Comparison of ENCODE assay signal across 9 cellular contexts in the genomic region with DNA sequence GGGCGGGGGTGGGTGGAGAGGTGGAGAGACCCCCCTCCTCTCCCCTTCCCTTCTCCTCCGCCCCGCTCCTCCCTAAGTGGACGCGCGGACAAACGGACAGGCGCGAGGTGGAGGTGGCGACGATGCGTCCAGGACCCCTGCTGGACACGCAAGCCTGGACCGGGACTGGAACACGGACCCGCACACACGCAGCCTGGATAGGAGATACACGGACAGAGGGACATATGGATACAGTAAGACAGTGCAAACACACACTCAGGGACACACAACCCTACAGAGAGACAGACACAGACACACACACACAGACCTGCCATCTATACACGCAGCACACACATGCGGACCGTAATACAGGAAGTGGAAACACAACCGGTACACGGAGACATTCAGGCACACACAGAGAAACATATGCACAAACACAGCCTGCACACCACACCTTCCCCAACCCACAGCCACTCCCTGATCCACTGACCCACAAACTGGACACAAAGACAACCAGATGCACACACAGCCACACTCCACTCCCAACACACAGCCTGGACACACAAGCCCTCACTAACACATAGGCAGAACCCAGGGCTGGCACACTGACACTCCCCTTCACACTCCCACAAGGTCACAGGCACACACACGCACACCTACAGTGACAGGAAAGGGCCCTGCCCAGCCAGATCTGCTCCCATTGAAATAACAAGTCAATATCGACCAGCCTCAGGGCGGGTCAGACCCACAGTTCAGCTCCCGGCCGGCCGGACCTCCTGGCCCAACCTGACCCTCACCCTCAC. TPM values are rescaled to one million over a fixed set of nuclear protein-coding genes. Genes with fewer than 3 reads are reported as not detected.
A peak's percentile ranks its signal among the peaks of the same experiment; 100 is the strongest.
DNase-seq lines count a peak whose midpoint lies in the region; ATAC-seq, FAIRE-seq and TF ChIP-seq lines count a peak whose summit lies in the region.
"Had no signal": no experiment of that assay in that cellular context is flagged by ENCODE, and none has a peak within 500 bp of the region (broad histone marks: within the 10 kb centered on the region; RNA-seq: fewer than 3 reads in every experiment).

No MANE protein-coding gene starts in this region.

- no peaks in the 10 kb centered on the region for H3K9me3 ChIP-seq in heart right ventricle
- H3K9me3 ChIP-seq in HepG2 (ENCODE audit: low read length), result no peaks in the 10 kb centered on the region

- no peaks in the 10 kb centered on the region for H3K36me3 Mint-ChIP-seq in activated CD8-positive, alpha-beta T cell treated with anti-CD3 and anti-CD28 coated beads, Interleukin-2, amount 10 ng/mL, durations not matched to agents 7 days and 5 days (ENCODE audit: low read depth)

- H3K4me1 Mint-ChIP-seq in activated CD8-positive, alpha-beta T cell treated with anti-CD3 and anti-CD28 coated beads, Interleukin-2, amount 10 ng/mL, durations not matched to agents 7 days and 5 days (ENCODE audit: low read depth), result peaks cover 21% of the 10 kb centered on the region

- DNase-seq in heart right ventricle (no peak), Right ventricle myocardium inferior (ENCODE audit: missing footprints) (no peak), HepG2 (ENCODE audit: low spot score) (no peak), urothelium cell line (ENCODE audit: low spot score) (peak; percentile 30), HK-2 (ENCODE audit: unreplicated experiment) (no peak), activated gamma-delta T cell treated with Interleukin-2 at 50 U/mL for 16 hours (no peak), iPS-NIHi11 (ENCODE audit: low spot score) (no peak)
- DNase-seq in activated CD8-positive, alpha-beta T cell treated with anti-CD3 and anti-CD28 coated beads, Interleukin-2, amount 10 ng/mL, durations not matched to agents 7 days and 5 days, result peak; percentile 57

- H3K9me3 Mint-ChIP-seq in activated CD8-positive, alpha-beta T cell treated with anti-CD3 and anti-CD28 coated beads, Interleukin-2, amount 10 ng/mL, durations not matched to agents 7 days and 5 days (ENCODE audit: insufficient read depth), result no peaks in the 10 kb centered on the region

- H3K27me3 ChIP-seq in heart right ventricle (peaks cover 41 to 100% (median 99%) of the 10 kb centered on the region in 7 donors), HepG2 (ENCODE audit: control insufficient read depth in 1 of 2, insufficient read depth in 2 of 2, low read length in 2 of 2) (peaks cover 8 to 93% of the 10 kb centered on the region in 2 experiments)

- no TSS peak for BruUV-seq in HepG2 (replicated peaks; lab: Mats Ljungman, UMichigan)

- no peak for TF ChIP-seq POLR2A in HepG2 (IDR thresholded peaks at IDR 0.05; ENCODE audit: insufficient read depth in 1 of 2, low read depth in 2 of 2, low read length in 2 of 2)

- FAIRE-seq in HepG2 (lab: Jason Lieb, UNC) (no peak), urothelium cell line (lab: Jason Lieb, UNC) (peak; percentile 98)

- H3K27ac Mint-ChIP-seq in activated CD8-positive, alpha-beta T cell treated with anti-CD3 and anti-CD28 coated beads, Interleukin-2, amount 10 ng/mL, durations not matched to agents 7 days and 5 days, result peak overlapping the region; percentile 47

- no peak for TF ChIP-seq CTCF in heart right ventricle (IDR thresholded peaks at IDR 0.05)
- TF ChIP-seq CTCF in HepG2 (CRISPR knock-in tag; IDR thresholded peaks at IDR 0.05), result no peak

- H4K20me1 ChIP-seq in HepG2 (ENCODE audit: insufficient read depth, low read length), result no peaks in the 10 kb centered on the region

- H3K27ac ChIP-seq in heart right ventricle (no peak overlapping the region), HepG2 (ENCODE audit: extremely low read length, insufficient read depth, low read length) (no peak overlapping the region)

- TF ChIP-seq EP300 in HepG2 (IDR thresholded peaks at IDR 0.05; ENCODE audit: low read depth in 2 of 2, low read length in 2 of 2) (no peak), HepG2 (CRISPR knock-in tag; IDR thresholded peaks at IDR 0.05; ENCODE audit: borderline replicate concordance) (no peak)

- peaks cover 2 to 18% (median 16%) of the 10 kb centered on the region in 9 donors for H3K4me1 ChIP-seq in heart right ventricle
- H3K4me1 ChIP-seq in HepG2 (ENCODE audit: insufficient read depth, low read length), result peaks cover 11% of the 10 kb centered on the region

- H3K79me2 ChIP-seq in HepG2 (ENCODE audit: insufficient read depth, low read length), result no peaks in the 10 kb centered on the region

- in situ Hi-C loops in HepG2 (cut with HindIII; ENCODE audit: extremely low pct_ligation_motif_present, low pct_unique_long_range_greater_than_20kb), result no loop called here

- H3K4me2 ChIP-seq in HepG2 (ENCODE audit: low read depth, low read length), result peak overlapping the region; percentile 51; the same call in 1 of the 2 replicates

- H3K36me3 ChIP-seq in heart right ventricle, result no peaks in the 10 kb centered on the region
- no peaks in the 10 kb centered on the region for H3K36me3 ChIP-seq in HepG2 (replicated peaks in 1 of 2; ENCODE audit: control insufficient read depth in 1 of 2, insufficient read depth in 2 of 2, low read length in 2 of 2)

- H3K4me3 Mint-ChIP-seq in activated CD8-positive, alpha-beta T cell treated with anti-CD3 and anti-CD28 coated beads, Interleukin-2, amount 10 ng/mL, durations not matched to agents 7 days and 5 days, result peak overlapping the region; percentile 71

- H3K27me3 Mint-ChIP-seq in activated CD8-positive, alpha-beta T cell treated with anti-CD3 and anti-CD28 coated beads, Interleukin-2, amount 10 ng/mL, durations not matched to agents 7 days and 5 days (ENCODE audit: low read depth), result peaks cover 35% of the 10 kb centered on the region

- H2AFZ ChIP-seq in HepG2 (ENCODE audit: low read length), result no peak overlapping the region

- no peak overlapping the region for H3K9ac ChIP-seq in HepG2 (ENCODE audit: insufficient read depth, low read depth, low read length)

- intact Hi-C loops in heart right ventricle (cut with DNase I), result loop anchor here in 1 of 10 donors (5.0 kb wide), 1 partner anchor 42 kb away; no protein-coding TSS in a partner anchor
- intact Hi-C loops in Right ventricle myocardium inferior (cut with DNase I), result no loop called here
- intact Hi-C loops in HepG2 (cut with micrococcal nuclease; ENCODE audit: unreplicated experiment), result no loop called here

- no peak for TF ChIP-seq RAD21 in HepG2 (CRISPR knock-in tag; IDR thresholded peaks at IDR 0.05)

- 3% methylated on average over 29 of the region's 29 CpGs for WGBS in heart right ventricle, 2 donors
- 21% methylated on average over 13 of the region's 29 CpGs for whole genome bisulfite sequencing in HepG2 (ENCODE audit: low lambda C conversion rate)

- CTCF ChIA-PET in activated CD8-positive, alpha-beta T cell treated with anti-CD3 and anti-CD28 coated beads, Interleukin-2, amount 10 ng/mL, durations not matched to agents 7 days and 5 days (lab: Charles Lee), result interaction anchor here (0.9 to 1.9 kb wide), 5 partner anchors 8 to 69 kb away, joined by 3 to 6 read pairs (median 4); a partner anchor contains a TSS
- CTCF ChIA-PET in HepG2 (lab: Yijun Ruan, JAX; ENCODE audit: low intra/inter-chr PET ratio, low total read pairs), result no interaction called here

- H3K4me3 ChIP-seq in heart right ventricle (peak overlapping the region in 9 of 10 donors; percentile 30 to 55 (median 47)), HepG2 (replicated peaks in 1 of 3; ENCODE audit: insufficient read depth in 1 of 3, low read depth in 2 of 3, low read length in 3 of 3) (peak overlapping the region in 2 of 3 experiments; percentile 20 to 40; a peak in 3 of 6 replicates)

- POLR2A ChIA-PET in activated CD8-positive, alpha-beta T cell treated with anti-CD3 and anti-CD28 coated beads, Interleukin-2, amount 10 ng/mL, durations not matched to agents 7 days and 5 days (lab: Charles Lee), result interaction anchor here (0.9 to 1.4 kb wide), 4 partner anchors 10 to 68 kb away, joined by 3 to 5 read pairs (median 3); a partner anchor contains a TSS
- POLR2A ChIA-PET in HepG2 (lab: Yijun Ruan, JAX), result no interaction called here

- ATAC-seq in heart right ventricle (peak in 1 of 8 donors; percentile 13), Right ventricle myocardium inferior (no peak), HepG2 (peak; percentile 63)
- peak; percentile 59 for ATAC-seq in activated CD8-positive, alpha-beta T cell treated with anti-CD3 and anti-CD28 coated beads, Interleukin-2, amount 10 ng/mL, durations not matched to agents 7 days and 5 days

RNA-seq across cellular contexts. Expression of a gene that starts 0.7 kb away (rescaled TPM):
- total RNA-seq in heart right ventricle, result under 1 TPM in 3 of 10 donors, not detected in 7; 0.12 to 0.17 (median 0.13) TPM
- polyA plus RNA-seq in heart right ventricle, result under 1 TPM; 0.04 to 0.22 TPM
- not detected for total RNA-seq in Right ventricle myocardium inferior
- 1 to 10 TPM in 1 of 2 experiments, under 1 TPM in 1; 0.84 to 1.1 TPM for total RNA-seq in activated CD8-positive, alpha-beta T cell treated with anti-CD3 and anti-CD28 coated beads, Interleukin-2, amount 10 ng/mL, durations not matched to agents 7 days and 5 days
- not detected in 2 replicates for total RNA-seq in HepG2 (2016; rRNA removed; fragmentation: Illumina TruSeq; extraction: Trizol)
- not detected in 2 replicates for total RNA-seq in HepG2 (2016; cell fraction: cytosol; rRNA removed; fragmentation: Illumina TruSeq; extraction: Trizol; ENCODE audit: low read depth)
- total RNA-seq in HepG2 (2016; cell fraction: insoluble cytoplasmic fraction; rRNA removed; fragmentation: Illumina TruSeq; extraction: Trizol), result not detected in 2 replicates
- total RNA-seq in HepG2 (2016; cell fraction: membrane; rRNA removed; fragmentation: Illumina TruSeq; extraction: Trizol), result not detected in 2 replicates
- total RNA-seq in HepG2 (2016; cell fraction: nucleus; rRNA removed; fragmentation: Illumina TruSeq; extraction: Trizol), result not detected in 2 replicates
- not detected in 2 replicates for polyA plus RNA-seq in HepG2 (2011; rRNA removed)
- polyA plus RNA-seq in HepG2 (2011; cell fraction: cytosol; rRNA removed), result 0.03 TPM in 1 of 2 replicates, not detected in the other
- polyA plus RNA-seq in HepG2 (2011; cell fraction: nucleus; rRNA removed), result not detected in 2 replicates
- polyA plus RNA-seq in HepG2 (2012), result 0.07 TPM in 1 of 2 replicates, not detected in the other
- polyA plus RNA-seq in HepG2 (2016; cell fraction: cytosol; fragmentation: Illumina TruSeq; extraction: Trizol; ENCODE audit: low read depth), result not detected in 2 replicates
- polyA plus RNA-seq in HepG2 (2016; cell fraction: insoluble cytoplasmic fraction; fragmentation: Illumina TruSeq; extraction: Trizol; ENCODE audit: low read depth), result not detected in 2 replicates
- polyA plus RNA-seq in HepG2 (2016; cell fraction: membrane; fragmentation: Illumina TruSeq; extraction: Trizol; ENCODE audit: low read depth), result not detected in 2 replicates
- not detected in 2 replicates for polyA plus RNA-seq in HepG2 (2016; cell fraction: nucleus; fragmentation: Illumina TruSeq; extraction: Trizol; ENCODE audit: insufficient read depth, low read depth)
- polyA minus RNA-seq in HepG2 (2011; rRNA and poly(A)+ RNA removed; ENCODE audit: low replicate concordance), result not detected in 2 replicates
- not detected in 2 replicates for polyA minus RNA-seq in HepG2 (2011; cell fraction: cytosol; rRNA and poly(A)+ RNA removed)
- polyA minus RNA-seq in HepG2 (2011; cell fraction: nucleus; rRNA and poly(A)+ RNA removed), result not detected in 2 replicates
- total RNA-seq: skeletal muscle tissue had no signal

RNA-seq across cellular contexts. Expression of a gene that starts 30.2 kb away (rescaled TPM):
- 100 to 1,000 TPM in 1 of 10 donors, 10 to 100 TPM in 9; 34.5 to 117 (median 46.9) TPM for total RNA-seq in heart right ventricle
- 100 to 1,000 TPM; 104 to 270 TPM for polyA plus RNA-seq in heart right ventricle
- 68.4 TPM for total RNA-seq in Right ventricle myocardium inferior
- total RNA-seq in activated CD8-positive, alpha-beta T cell treated with anti-CD3 and anti-CD28 coated beads, Interleukin-2, amount 10 ng/mL, durations not matched to agents 7 days and 5 days, result 10 to 100 TPM; 63.0 to 63.4 TPM
- total RNA-seq in HepG2 (2016; rRNA removed; fragmentation: Illumina TruSeq; extraction: Trizol), result 20.7 and 37.4 TPM in 2 replicates
- 32.7 and 40.5 TPM in 2 replicates for total RNA-seq in HepG2 (2016; cell fraction: cytosol; rRNA removed; fragmentation: Illumina TruSeq; extraction: Trizol; ENCODE audit: low read depth)
- 21.9 and 38.8 TPM in 2 replicates for total RNA-seq in HepG2 (2016; cell fraction: insoluble cytoplasmic fraction; rRNA removed; fragmentation: Illumina TruSeq; extraction: Trizol)
- total RNA-seq in HepG2 (2016; cell fraction: membrane; rRNA removed; fragmentation: Illumina TruSeq; extraction: Trizol), result 24.1 and 26.6 TPM in 2 replicates
- total RNA-seq in HepG2 (2016; cell fraction: nucleus; rRNA removed; fragmentation: Illumina TruSeq; extraction: Trizol), result 28.4 and 29.8 TPM in 2 replicates
- polyA plus RNA-seq in HepG2 (2011; rRNA removed), result 74.0 and 91.2 TPM in 2 replicates
- polyA plus RNA-seq in HepG2 (2011; cell fraction: cytosol; rRNA removed), result 112 and 172 TPM in 2 replicates
- polyA plus RNA-seq in HepG2 (2011; cell fraction: nucleus; rRNA removed), result 93.5 and 96.2 TPM in 2 replicates
- 38.2 and 66.0 TPM in 2 replicates for polyA plus RNA-seq in HepG2 (2012)
- polyA plus RNA-seq in HepG2 (2016; cell fraction: cytosol; fragmentation: Illumina TruSeq; extraction: Trizol; ENCODE audit: low read depth), result 34.2 and 39.3 TPM in 2 replicates
- 20.0 and 22.5 TPM in 2 replicates for polyA plus RNA-seq in HepG2 (2016; cell fraction: insoluble cytoplasmic fraction; fragmentation: Illumina TruSeq; extraction: Trizol; ENCODE audit: low read depth)
- 21.0 and 26.9 TPM in 2 replicates for polyA plus RNA-seq in HepG2 (2016; cell fraction: membrane; fragmentation: Illumina TruSeq; extraction: Trizol; ENCODE audit: low read depth)
- polyA plus RNA-seq in HepG2 (2016; cell fraction: nucleus; fragmentation: Illumina TruSeq; extraction: Trizol; ENCODE audit: insufficient read depth, low read depth), result 52.4 and 53.1 TPM in 2 replicates
- polyA minus RNA-seq in HepG2 (2011; rRNA and poly(A)+ RNA removed; ENCODE audit: low replicate concordance), result 32.5 and 96.8 TPM in 2 replicates
- 26.4 and 26.8 TPM in 2 replicates for polyA minus RNA-seq in HepG2 (2011; cell fraction: cytosol; rRNA and poly(A)+ RNA removed)
- 21.6 and 26.0 TPM in 2 replicates for polyA minus RNA-seq in HepG2 (2011; cell fraction: nucleus; rRNA and poly(A)+ RNA removed)

RNA-seq across cellular contexts. Expression of a gene that starts 46.0 kb away (rescaled TPM):
- total RNA-seq in heart right ventricle, result 10 to 100 TPM; 20.2 to 57.7 (median 25.9) TPM
- 100 to 1,000 TPM in 1 of 2 donors, 10 to 100 TPM in 1; 33.4 to 143 TPM for polyA plus RNA-seq in heart right ventricle
- total RNA-seq in Right ventricle myocardium inferior, result 31.6 TPM
- 100 to 1,000 TPM; 515 to 537 TPM for total RNA-seq in activated CD8-positive, alpha-beta T cell treated with anti-CD3 and anti-CD28 coated beads, Interleukin-2, amount 10 ng/mL, durations not matched to agents 7 days and 5 days
- 26.2 and 34.7 TPM in 2 replicates for total RNA-seq in HepG2 (2016; rRNA removed; fragmentation: Illumina TruSeq; extraction: Trizol)
- total RNA-seq in HepG2 (2016; cell fraction: cytosol; rRNA removed; fragmentation: Illumina TruSeq; extraction: Trizol; ENCODE audit: low read depth), result 6.5 and 9.6 TPM in 2 replicates
- total RNA-seq in HepG2 (2016; cell fraction: insoluble cytoplasmic fraction; rRNA removed; fragmentation: Illumina TruSeq; extraction: Trizol), result 16.1 and 36.8 TPM in 2 replicates
- 10.4 and 11.0 TPM in 2 replicates for total RNA-seq in HepG2 (2016; cell fraction: membrane; rRNA removed; fragmentation: Illumina TruSeq; extraction: Trizol)
- 28.3 and 29.2 TPM in 2 replicates for total RNA-seq in HepG2 (2016; cell fraction: nucleus; rRNA removed; fragmentation: Illumina TruSeq; extraction: Trizol)
- polyA plus RNA-seq in HepG2 (2011; rRNA removed), result 33.1 and 33.7 TPM in 2 replicates
- 20.2 and 33.5 TPM in 2 replicates for polyA plus RNA-seq in HepG2 (2011; cell fraction: cytosol; rRNA removed)
- 215 and 292 TPM in 2 replicates for polyA plus RNA-seq in HepG2 (2011; cell fraction: nucleus; rRNA removed)
- 33.2 and 34.0 TPM in 2 replicates for polyA plus RNA-seq in HepG2 (2012)
- 3.8 and 4.4 TPM in 2 replicates for polyA plus RNA-seq in HepG2 (2016; cell fraction: cytosol; fragmentation: Illumina TruSeq; extraction: Trizol; ENCODE audit: low read depth)
- 20.7 and 29.5 TPM in 2 replicates for polyA plus RNA-seq in HepG2 (2016; cell fraction: insoluble cytoplasmic fraction; fragmentation: Illumina TruSeq; extraction: Trizol; ENCODE audit: low read depth)
- polyA plus RNA-seq in HepG2 (2016; cell fraction: membrane; fragmentation: Illumina TruSeq; extraction: Trizol; ENCODE audit: low read depth), result 7.4 and 8.4 TPM in 2 replicates
- 90.2 and 102 TPM in 2 replicates for polyA plus RNA-seq in HepG2 (2016; cell fraction: nucleus; fragmentation: Illumina TruSeq; extraction: Trizol; ENCODE audit: insufficient read depth, low read depth)
- polyA minus RNA-seq in HepG2 (2011; rRNA and poly(A)+ RNA removed; ENCODE audit: low replicate concordance), result 15.9 and 39.4 TPM in 2 replicates
- 16.3 and 26.4 TPM in 2 replicates for polyA minus RNA-seq in HepG2 (2011; cell fraction: cytosol; rRNA and poly(A)+ RNA removed)
- polyA minus RNA-seq in HepG2 (2011; cell fraction: nucleus; rRNA and poly(A)+ RNA removed), result 29.6 and 31.9 TPM in 2 replicates

RNA-seq across cellular contexts. Expression of a gene that starts 51.9 kb away (rescaled TPM):
- total RNA-seq in heart right ventricle (1 to 10 TPM in 1 of 10 donors, under 1 TPM in 2, not detected in 7; 0.17 to 1.4 (median 0.18) TPM), Right ventricle myocardium inferior (0.19 TPM), HepG2 (2016; rRNA removed; fragmentation: Illumina TruSeq; extraction: Trizol) (0.27 and 0.33 TPM in 2 replicates)
- polyA plus RNA-seq in heart right ventricle (under 1 TPM in 1 of 2 donors, not detected in 1; 0.39 TPM), HepG2 (2011; rRNA removed) (0.24 and 0.30 TPM in 2 replicates)
- 10 to 100 TPM; 17.4 to 21.5 TPM for total RNA-seq in activated CD8-positive, alpha-beta T cell treated with anti-CD3 and anti-CD28 coated beads, Interleukin-2, amount 10 ng/mL, durations not matched to agents 7 days and 5 days
- 0.26 and 0.51 TPM in 2 replicates for total RNA-seq in HepG2 (2016; cell fraction: cytosol; rRNA removed; fragmentation: Illumina TruSeq; extraction: Trizol; ENCODE audit: low read depth)
- 0.24 and 0.37 TPM in 2 replicates for total RNA-seq in HepG2 (2016; cell fraction: insoluble cytoplasmic fraction; rRNA removed; fragmentation: Illumina TruSeq; extraction: Trizol)
- total RNA-seq in HepG2 (2016; cell fraction: membrane; rRNA removed; fragmentation: Illumina TruSeq; extraction: Trizol), result 0.62 TPM in 1 of 2 replicates, not detected in the other
- 0.40 TPM in 1 of 2 replicates, not detected in the other for total RNA-seq in HepG2 (2016; cell fraction: nucleus; rRNA removed; fragmentation: Illumina TruSeq; extraction: Trizol)
- 0.44 and 0.52 TPM in 2 replicates for polyA plus RNA-seq in HepG2 (2011; cell fraction: cytosol; rRNA removed)
- polyA plus RNA-seq in HepG2 (2011; cell fraction: nucleus; rRNA removed), result 0.31 and 0.51 TPM in 2 replicates
- polyA plus RNA-seq in HepG2 (2012), result 0.25 TPM in 1 of 2 replicates, not detected in the other
- 0.21 and 0.44 TPM in 2 replicates for polyA plus RNA-seq in HepG2 (2016; cell fraction: cytosol; fragmentation: Illumina TruSeq; extraction: Trizol; ENCODE audit: low read depth)
- 0.49 and 0.52 TPM in 2 replicates for polyA plus RNA-seq in HepG2 (2016; cell fraction: insoluble cytoplasmic fraction; fragmentation: Illumina TruSeq; extraction: Trizol; ENCODE audit: low read depth)
- polyA plus RNA-seq in HepG2 (2016; cell fraction: membrane; fragmentation: Illumina TruSeq; extraction: Trizol; ENCODE audit: low read depth), result 0.69 and 1.1 TPM in 2 replicates
- polyA plus RNA-seq in HepG2 (2016; cell fraction: nucleus; fragmentation: Illumina TruSeq; extraction: Trizol; ENCODE audit: insufficient read depth, low read depth), result 0.78 and 0.95 TPM in 2 replicates
- 0.26 and 0.84 TPM in 2 replicates for polyA minus RNA-seq in HepG2 (2011; rRNA and poly(A)+ RNA removed; ENCODE audit: low replicate concordance)
- polyA minus RNA-seq in HepG2 (2011; cell fraction: cytosol; rRNA and poly(A)+ RNA removed), result 0.49 TPM in 1 of 2 replicates, not detected in the other
- not detected in 2 replicates for polyA minus RNA-seq in HepG2 (2011; cell fraction: nucleus; rRNA and poly(A)+ RNA removed)

Comparison
In these comparisons a context has a peak if more than half of its experiments do, and no peak if none do; other contexts are left out.
1. DNase-seq: peak in activated CD8-positive, alpha-beta T cell treated with anti-CD3 and anti-CD28 coated beads, Interleukin-2, amount 10 ng/mL, durations not matched to agents 7 days and 5 days (single experiment) and urothelium cell line (single experiment); none in heart right ventricle (0 of 2), Right ventricle myocardium inferior (single experiment), HepG2 (single experiment), HK-2 (single experiment), activated gamma-delta T cell treated with Interleukin-2 at 50 U/mL for 16 hours (single experiment) and iPS-NIHi11 (single experiment).
2. RNA of a gene that starts 46.0 kb away (total RNA-seq): 515 to 537 TPM in activated CD8-positive, alpha-beta T cell treated with anti-CD3 and anti-CD28 coated beads, Interleukin-2, amount 10 ng/mL, durations not matched to agents 7 days and 5 days; 6.5 to 36.8 TPM in HepG2, 31.6 TPM in Right ventricle myocardium inferior (single experiment) and 20.2 to 57.7 TPM in heart right ventricle; every median in the first group is over 4 times any median in the second.